Comparison of ENCODE assay signal across 1 cellular context in genomic region chr13:80121038-80121437, GRCh38.
TF ChIP-seq lines count a peak whose summit lies in the region.

No MANE protein-coding gene starts in this region.

TF ChIP-seq in SK-N-SH, 30 proteins besides CTCF, POLR2A, EP300 and RAD21 (continued from another document):
- TF ChIP-seq ZBTB33 (IDR thresholded peaks at IDR 0.05; ENCODE audit: borderline replicate concordance, low read depth) (no peak), TAF1 (IDR thresholded peaks at IDR 0.05; ENCODE audit: borderline replicate concordance, low read depth, low read length) (no peak), SMC3 (IDR thresholded peaks at IDR 0.05; ENCODE audit: low read depth, low read length) (no peak), MXI1 (IDR thresholded peaks at IDR 0.05; ENCODE audit: low read depth, low read length) (no peak), GABPA (IDR thresholded peaks at IDR 0.05; ENCODE audit: low read depth) (no peak), FOSL2 (IDR thresholded peaks at IDR 0.05; ENCODE audit: borderline replicate concordance, low read depth) (no peak), TCF12 (IDR thresholded peaks at IDR 0.05) (no peak), POLR2AphosphoS5 (IDR thresholded peaks at IDR 0.05; ENCODE audit: low read depth, low read length) (no peak), RXRA (IDR thresholded peaks at IDR 0.05; ENCODE audit: borderline replicate concordance, low read depth) (no peak), MEF2A (IDR thresholded peaks at IDR 0.05; ENCODE audit: borderline replicate concordance, low read depth) (no peak), USF1 (IDR thresholded peaks at IDR 0.05; ENCODE audit: borderline replicate concordance, low read depth) (no peak)
